Comparison of ENCODE assay signal across 8 cellular contexts in the genomic region with DNA sequence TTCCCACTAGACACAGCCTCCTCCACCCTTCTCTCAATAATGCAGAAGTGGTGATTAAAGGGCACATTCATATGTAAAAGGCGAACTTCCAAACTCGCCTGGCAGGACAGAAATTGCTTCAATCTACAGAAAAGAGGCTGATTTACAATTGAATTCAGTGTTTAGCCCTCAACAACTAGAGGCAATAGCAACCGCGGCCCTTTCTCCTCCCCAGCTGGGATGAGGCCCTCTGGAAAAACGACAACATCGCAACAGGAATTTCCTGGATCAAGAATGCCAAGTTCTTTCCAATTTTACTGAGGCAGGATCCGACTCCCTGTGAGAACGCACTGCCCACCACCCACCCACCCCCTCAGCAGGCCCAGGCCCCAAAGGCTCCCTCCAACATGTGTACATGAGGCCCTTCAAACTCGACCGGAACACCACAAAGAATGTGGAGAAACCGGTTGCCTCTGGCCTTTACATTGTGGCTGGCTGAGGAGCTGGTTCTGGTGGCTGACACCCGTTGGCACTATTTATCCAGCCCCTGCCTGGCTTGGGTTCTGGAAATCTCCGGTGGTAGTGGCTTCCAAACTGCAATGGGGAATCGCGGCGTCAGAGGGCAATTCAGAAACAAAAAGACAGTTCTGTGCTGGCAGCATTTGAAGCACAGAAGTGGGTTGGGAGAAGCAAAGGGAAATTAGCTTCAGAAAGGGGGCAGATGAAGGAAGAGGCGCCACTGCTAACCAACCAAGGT. TPM values are rescaled to one million over a fixed set of nuclear protein-coding genes. Genes with fewer than 3 reads are reported as not detected.
DNase-seq lines count a peak whose midpoint lies in the region; ATAC-seq and TF ChIP-seq lines count a peak whose summit lies in the region.

No MANE protein-coding gene starts in this region.

- H3K4me1 Mint-ChIP-seq in endothelial cell (ENCODE audit: unreplicated experiment), result peaks cover 79% of the 10 kb centered on the region

- H3K36me3 ChIP-seq in mucosa of descending colon (ENCODE audit: low read depth), result no peaks in the 10 kb centered on the region
- H3K36me3 ChIP-seq in upper lobe of right lung, result no peaks in the 10 kb centered on the region
- no peaks in the 10 kb centered on the region for H3K36me3 ChIP-seq in effector memory CD4-positive, alpha-beta T cell (ENCODE audit: control insufficient read depth, insufficient read depth, low read length)

- ATAC-seq in mucosa of descending colon (peak; percentile 32), upper lobe of right lung (peak; percentile 53)

- H3K4me3 ChIP-seq in mucosa of descending colon (no peak overlapping the region), upper lobe of right lung (peak overlapping the region; percentile 42)
- no peak overlapping the region for H3K4me3 ChIP-seq in effector memory CD4-positive, alpha-beta T cell (ENCODE audit: insufficient read depth, low read depth, low read length, poor library complexity, severe bottlenecking)

- DNase-seq in SIG-M5 treated with dmso at 0.1 percent for 504 hours (lab: John Stamatoyannopoulos, UW; ENCODE audit: unreplicated experiment) (peak; percentile 100), SIG-M5 (lab: John Stamatoyannopoulos, UW) (no peak), RPMI7951 (ENCODE audit: low read depth) (peak; percentile 94), endothelial cell (ENCODE audit: low spot score) (peak; percentile 52), mucosa of descending colon (peak; percentile 61 to 77 (median 67)), upper lobe of right lung (peak; percentile 83)
- DNase-seq in stimulated activated CD4-positive, alpha-beta T cell treated with anti-CD3 and anti-CD28 coated beads, Interleukin-4, amount 100 ng/mL, for 4 hours, result no peak
- no peak for DNase-seq in effector memory CD4-positive, alpha-beta T cell

- TF ChIP-seq CTCF in endothelial cell (IDR thresholded peaks at IDR 0.05; ENCODE audit: unreplicated experiment) (no peak), mucosa of descending colon (IDR thresholded peaks at IDR 0.05) (no peak), upper lobe of right lung (IDR thresholded peaks at IDR 0.05) (no peak)

- H3K9me3 ChIP-seq in mucosa of descending colon (no peaks in the 10 kb centered on the region), upper lobe of right lung (no peaks in the 10 kb centered on the region)
- no peaks in the 10 kb centered on the region for H3K9me3 ChIP-seq in effector memory CD4-positive, alpha-beta T cell (ENCODE audit: control insufficient read depth, low read length)

- peaks cover 11% of the 10 kb centered on the region for H3K36me3 Mint-ChIP-seq in endothelial cell (ENCODE audit: low read depth, unreplicated experiment)

- H3K27ac ChIP-seq in upper lobe of right lung, result peak overlapping the region; percentile 99
- no peak overlapping the region for H3K27ac ChIP-seq in effector memory CD4-positive, alpha-beta T cell (ENCODE audit: insufficient read depth, low read length, poor library complexity, severe bottlenecking)

- peak overlapping the region; percentile 63 for H3K4me3 Mint-ChIP-seq in endothelial cell (ENCODE audit: unreplicated experiment)

- intact Hi-C loops in mucosa of descending colon (cut with DNase I, micrococcal nuclease) (loop anchor here (2.0 to 5.0 kb wide), 2 partner anchors 37 to 38 kb away; a partner anchor contains a TSS), upper lobe of right lung (cut with DNase I) (loop anchor here (5.0 kb wide), 1 partner anchor 38 kb away; a partner anchor contains a TSS)

- H3K27me3 ChIP-seq in upper lobe of right lung, result no peaks in the 10 kb centered on the region
- H3K27me3 ChIP-seq in effector memory CD4-positive, alpha-beta T cell (replicated peaks; ENCODE audit: control insufficient read depth, insufficient read depth, low read length, poor library complexity, severe bottlenecking), result no peaks in the 10 kb centered on the region

- peaks cover 67% of the 10 kb centered on the region for H3K4me1 ChIP-seq in mucosa of descending colon (ENCODE audit: low read depth)
- peaks cover 83% of the 10 kb centered on the region for H3K4me1 ChIP-seq in upper lobe of right lung
- peaks cover 21% of the 10 kb centered on the region for H3K4me1 ChIP-seq in effector memory CD4-positive, alpha-beta T cell (ENCODE audit: control insufficient read depth, insufficient read depth, low read length, poor library complexity, severe bottlenecking)

- H3K9me3 Mint-ChIP-seq in endothelial cell (ENCODE audit: unreplicated experiment), result no peaks in the 10 kb centered on the region

- H3K27me3 Mint-ChIP-seq in endothelial cell (ENCODE audit: unreplicated experiment), result peaks cover 10% of the 10 kb centered on the region

- H3K27ac Mint-ChIP-seq in endothelial cell (ENCODE audit: unreplicated experiment), result peak overlapping the region; percentile 99

RNA-seq across cellular contexts. Expression of a gene that starts 36.8 kb away (rescaled TPM):
- 26.6 and 36.0 TPM in 2 replicates for total RNA-seq in RPMI7951 (2014; rRNA removed; shearing (Covaris generic))
- 109 TPM for total RNA-seq in endothelial cell (ENCODE audit: unreplicated experiment)
- total RNA-seq in mucosa of descending colon, result 10 to 100 TPM; 62.1 to 64.9 (median 62.1) TPM
- total RNA-seq in upper lobe of right lung, result 45.7 TPM

Comparison
In these comparisons a context has a peak if more than half of its experiments do, and no peak if none do; other contexts are left out.
1. DNase-seq: peak in SIG-M5 treated with dmso at 0.1 percent for 504 hours (single experiment), RPMI7951 (single experiment), endothelial cell (single experiment), mucosa of descending colon (3 of 3) and upper lobe of right lung (single experiment); none in SIG-M5 (single experiment), stimulated activated CD4-positive, alpha-beta T cell treated with anti-CD3 and anti-CD28 coated beads, Interleukin-4, amount 100 ng/mL, for 4 hours (0 of 2) and effector memory CD4-positive, alpha-beta T cell (0 of 3).